ENCODE assay signal across 15 cellular contexts in the genomic region with DNA sequence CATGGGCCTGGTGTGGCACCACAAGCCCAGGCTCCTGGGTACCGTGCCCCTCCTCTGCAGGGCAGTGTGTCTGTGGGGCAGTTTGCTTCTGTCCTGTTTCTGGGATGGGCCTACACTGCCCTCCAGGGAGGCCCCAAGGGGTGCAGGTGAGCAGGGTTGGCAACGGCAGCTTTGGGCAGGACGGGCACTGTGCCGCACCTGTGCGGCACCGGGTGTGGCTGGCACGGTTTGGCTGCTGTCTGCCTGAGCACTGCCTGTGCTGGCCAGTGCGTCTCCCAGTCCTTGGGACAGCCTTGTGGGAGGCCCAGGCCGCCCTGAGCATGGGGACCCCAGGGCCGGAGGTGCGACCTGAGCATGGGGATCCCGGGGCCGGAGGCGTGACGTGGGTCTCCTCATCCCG.
"Had no signal": no experiment of that assay in that cellular context is flagged by ENCODE, and none has a peak within 500 bp of the region (broad histone marks: within the 10 kb centered on the region; RNA-seq: fewer than 3 reads in every experiment).

No MANE protein-coding gene starts in this region.

- H3K27ac ChIP-seq: left lung, pancreas, upper lobe of left lung had no signal

- DNase-seq: activated B cell treated with CpG ODN at 0.5 μM for 24 hours; activated CD4-positive, alpha-beta T cell treated with anti-CD3 and anti-CD28 coated beads, Interleukin-2, amount 10 ng/mL, durations not matched to agents 24 days and 14 days; activated CD8-positive, alpha-beta memory T cell treated with anti-CD3 and anti-CD28 coated beads for 24 hours; activated naive CD4-positive, alpha-beta T cell treated with anti-CD3 and anti-CD28 coated beads, Interleukin-2, amount 10 ng/mL, durations not matched to agents 7 days and 5 days; activated T-cell treated with anti-CD3 and anti-CD28 coated beads for 4 hours; central memory CD4-positive, alpha-beta T cell; effector memory CD8-positive, alpha-beta T cell; left lung; mesendoderm; pancreas; upper lobe of left lung had no signal

- H3K9me3 ChIP-seq: left lung, pancreas, upper lobe of left lung had no signal

- ATAC-seq: effector memory CD8-positive, alpha-beta T cell; left lung; pancreas; stimulated activated memory B cell treated with anti-CD40 and anti-IgM and Interleukin-4, amounts not matched to agents 10 μg/mL and 1 μg/mL and 100 μg/mL, for 72 hours had no signal

- H3K4me3 ChIP-seq: left lung, pancreas, SK-N-MC, upper lobe of left lung had no signal

- H3K27me3 ChIP-seq: left lung, pancreas, upper lobe of left lung had no signal

- H3K27ac Mint-ChIP-seq: activated B cell treated with CpG ODN at 0.5 μM for 24 hours; activated CD4-positive, alpha-beta T cell treated with anti-CD3 and anti-CD28 coated beads, Interleukin-2, amount 10 ng/mL, durations not matched to agents 24 days and 14 days; activated naive CD4-positive, alpha-beta T cell treated with anti-CD3 and anti-CD28 coated beads, Interleukin-2, amount 10 ng/mL, durations not matched to agents 7 days and 5 days; activated T-helper 2 cell treated with anti-CD3 and anti-CD28 coated beads, Interferon-gamma antibody, Interleukin-2, Interleukin-4, amounts not matched to agents 10 μg/mL and 5 μg/mL and 100 μg/mL, durations not matched to agents 14 hours and 24 hours and 36 hours; stimulated activated memory B cell treated with anti-CD40 and anti-IgM and Interleukin-4, amounts not matched to agents 10 μg/mL and 1 μg/mL and 100 μg/mL, for 72 hours; T-helper 1 cell treated with Interleukin-12 subunit alpha and Interleukin-12 subunit beta and Interleukin-4 antibody, amounts not matched to agents 30 μg/mL and 1 μg/mL, for 36 hours had no signal

- H3K36me3 ChIP-seq: left lung, pancreas, upper lobe of left lung had no signal

- H3K4me1 Mint-ChIP-seq: activated CD4-positive, alpha-beta T cell treated with anti-CD3 and anti-CD28 coated beads, Interleukin-2, amount 10 ng/mL, durations not matched to agents 24 days and 14 days; activated naive CD4-positive, alpha-beta T cell treated with anti-CD3 and anti-CD28 coated beads, Interleukin-2, amount 10 ng/mL, durations not matched to agents 7 days and 5 days had no signal

- H3K27me3 Mint-ChIP-seq: activated B cell treated with CpG ODN at 0.5 μM for 24 hours; activated CD4-positive, alpha-beta T cell treated with anti-CD3 and anti-CD28 coated beads, Interleukin-2, amount 10 ng/mL, durations not matched to agents 24 days and 14 days; effector memory CD8-positive, alpha-beta T cell; stimulated activated memory B cell treated with anti-CD40 and anti-IgM and Interleukin-4, amounts not matched to agents 10 μg/mL and 1 μg/mL and 100 μg/mL, for 72 hours had no signal

- H3K9me3 Mint-ChIP-seq: activated B cell treated with CpG ODN at 0.5 μM for 24 hours; activated CD4-positive, alpha-beta T cell treated with anti-CD3 and anti-CD28 coated beads, Interleukin-2, amount 10 ng/mL, durations not matched to agents 24 days and 14 days; activated naive CD4-positive, alpha-beta T cell treated with anti-CD3 and anti-CD28 coated beads, Interleukin-2, amount 10 ng/mL, durations not matched to agents 7 days and 5 days; activated T-helper 2 cell treated with anti-CD3 and anti-CD28 coated beads, Interferon-gamma antibody, Interleukin-2, Interleukin-4, amounts not matched to agents 10 μg/mL and 5 μg/mL and 100 μg/mL, durations not matched to agents 14 hours and 24 hours and 36 hours; effector memory CD8-positive, alpha-beta T cell; stimulated activated memory B cell treated with anti-CD40 and anti-IgM and Interleukin-4, amounts not matched to agents 10 μg/mL and 1 μg/mL and 100 μg/mL, for 72 hours; T-helper 1 cell treated with Interleukin-12 subunit alpha and Interleukin-12 subunit beta and Interleukin-4 antibody, amounts not matched to agents 30 μg/mL and 1 μg/mL, for 36 hours had no signal

- H3K36me3 Mint-ChIP-seq: activated naive CD4-positive, alpha-beta T cell treated with anti-CD3 and anti-CD28 coated beads, Interleukin-2, amount 10 ng/mL, durations not matched to agents 7 days and 5 days; stimulated activated memory B cell treated with anti-CD40 and anti-IgM and Interleukin-4, amounts not matched to agents 10 μg/mL and 1 μg/mL and 100 μg/mL, for 72 hours had no signal

- H3K4me3 Mint-ChIP-seq: activated B cell treated with CpG ODN at 0.5 μM for 24 hours; activated CD4-positive, alpha-beta T cell treated with anti-CD3 and anti-CD28 coated beads, Interleukin-2, amount 10 ng/mL, durations not matched to agents 24 days and 14 days; activated naive CD4-positive, alpha-beta T cell treated with anti-CD3 and anti-CD28 coated beads, Interleukin-2, amount 10 ng/mL, durations not matched to agents 7 days and 5 days; effector memory CD8-positive, alpha-beta T cell; stimulated activated memory B cell treated with anti-CD40 and anti-IgM and Interleukin-4, amounts not matched to agents 10 μg/mL and 1 μg/mL and 100 μg/mL, for 72 hours; T-helper 1 cell treated with Interleukin-12 subunit alpha and Interleukin-12 subunit beta and Interleukin-4 antibody, amounts not matched to agents 30 μg/mL and 1 μg/mL, for 36 hours had no signal
